In genomic region chr5:58188287-58188651, GRCh38 we compare ENCODE assay signal across 12 cellular contexts.
DNase-seq lines count a peak whose midpoint lies in the region; ATAC-seq and TF ChIP-seq lines count a peak whose summit lies in the region.
"Had no signal": no experiment of that assay in that cellular context is flagged by ENCODE, and none has a peak within 500 bp of the region (broad histone marks: within the 10 kb centered on the region; RNA-seq: fewer than 3 reads in every experiment).

No MANE protein-coding gene starts in this region.

- no peaks in the 10 kb centered on the region for H3K27me3 Mint-ChIP-seq in GM23338 (ENCODE audit: insufficient read depth, low read depth, poor library complexity)
- H3K27me3 Mint-ChIP-seq: memory B cell had no signal

- no peaks in the 10 kb centered on the region for H3K79me2 ChIP-seq in GM23338 (replicated peaks; ENCODE audit: insufficient read depth)

- in situ Hi-C loops in SK-MEL-5 (cut with HindIII; ENCODE audit: low pct_unique_long_range_greater_than_20kb, low sequenced_read_pairs), result no loop called here
- in situ Hi-C loops in HAP-1 (cut with MboI; ENCODE audit: low sequenced_read_pairs), result no loop called here

- ATAC-seq in GM23338, result no peak
- no peak for ATAC-seq in stimulated activated effector memory CD8-positive, alpha-beta T cell treated with anti-CD3 and anti-CD28 coated beads, Interleukin-12 subunit alpha, Interleukin-12 subunit beta, amount 100 ng/mL, for 72 hours

- H3K4me3 ChIP-seq in GM23338, result no peak overlapping the region
- H3K4me3 ChIP-seq in foreskin fibroblast (ENCODE audit: low read depth in 1 of 2, low read length in 2 of 2), result no peak overlapping the region
- no peak overlapping the region for H3K4me3 ChIP-seq in HAP-1
- H3K4me3 ChIP-seq: dorsolateral prefrontal cortex, SK-N-MC had no signal

- TF ChIP-seq CTCF in GM23338 (conservative IDR thresholded peaks at IDR 0.05; ENCODE audit: low read depth in 2 of 2) (no peak), foreskin fibroblast (IDR thresholded peaks at IDR 0.05; ENCODE audit: low read depth, low read length) (no peak)

- no peaks in the 10 kb centered on the region for H3F3A ChIP-seq in GM23338 (replicated peaks; ENCODE audit: low read depth)

- H3K27me3 ChIP-seq in GM23338 (ENCODE audit: insufficient read depth), result no peaks in the 10 kb centered on the region
- H3K27me3 ChIP-seq in HAP-1 (ENCODE audit: low read depth), result no peaks in the 10 kb centered on the region
- H3K27me3 ChIP-seq: dorsolateral prefrontal cortex had no signal

- H3K36me3 Mint-ChIP-seq in GM23338 (ENCODE audit: low read depth), result no peaks in the 10 kb centered on the region
- H3K36me3 Mint-ChIP-seq in stimulated activated effector memory CD8-positive, alpha-beta T cell treated with anti-CD3 and anti-CD28 coated beads, Interleukin-12 subunit alpha, Interleukin-12 subunit beta, amount 100 ng/mL, for 72 hours, result no peaks in the 10 kb centered on the region
- H3K36me3 Mint-ChIP-seq: memory B cell had no signal

- H2AFZ ChIP-seq in GM23338, result no peak overlapping the region

- H3K9me3 Mint-ChIP-seq in GM23338, result no peaks in the 10 kb centered on the region
- H3K9me3 Mint-ChIP-seq in stimulated activated effector memory CD8-positive, alpha-beta T cell treated with anti-CD3 and anti-CD28 coated beads, Interleukin-12 subunit alpha, Interleukin-12 subunit beta, amount 100 ng/mL, for 72 hours, result no peaks in the 10 kb centered on the region
- H3K9me3 Mint-ChIP-seq: memory B cell had no signal

- H3K27ac Mint-ChIP-seq in GM23338, result no peak overlapping the region
- H3K27ac Mint-ChIP-seq in stimulated activated effector memory CD8-positive, alpha-beta T cell treated with anti-CD3 and anti-CD28 coated beads, Interleukin-12 subunit alpha, Interleukin-12 subunit beta, amount 100 ng/mL, for 72 hours, result no peak overlapping the region
- H3K27ac Mint-ChIP-seq: memory B cell had no signal

- no peaks in the 10 kb centered on the region for H3K9me3 ChIP-seq in HAP-1

- no peak overlapping the region for H3K27ac ChIP-seq in GM23338 (ENCODE audit: low read depth)
- H3K27ac ChIP-seq: dorsolateral prefrontal cortex, SK-N-MC had no signal

- H3K4me1 ChIP-seq in GM23338 (ENCODE audit: insufficient read depth), result no peaks in the 10 kb centered on the region
- H3K4me1 ChIP-seq in HAP-1, result no peaks in the 10 kb centered on the region

- no peaks in the 10 kb centered on the region for H3K4me1 Mint-ChIP-seq in GM23338
- no peaks in the 10 kb centered on the region for H3K4me1 Mint-ChIP-seq in stimulated activated effector memory CD8-positive, alpha-beta T cell treated with anti-CD3 and anti-CD28 coated beads, Interleukin-12 subunit alpha, Interleukin-12 subunit beta, amount 100 ng/mL, for 72 hours
- H3K4me1 Mint-ChIP-seq: memory B cell had no signal

- H3K4me3 Mint-ChIP-seq in GM23338, result no peak overlapping the region
- H3K4me3 Mint-ChIP-seq in stimulated activated effector memory CD8-positive, alpha-beta T cell treated with anti-CD3 and anti-CD28 coated beads, Interleukin-12 subunit alpha, Interleukin-12 subunit beta, amount 100 ng/mL, for 72 hours, result no peak overlapping the region
- H3K4me3 Mint-ChIP-seq: memory B cell had no signal

- H4K20me1 ChIP-seq in GM23338 (replicated peaks; ENCODE audit: insufficient read depth), result no peaks in the 10 kb centered on the region

- no peaks in the 10 kb centered on the region for H3K36me3 ChIP-seq in GM23338 (ENCODE audit: insufficient read depth)
- no peaks in the 10 kb centered on the region for H3K36me3 ChIP-seq in HAP-1 (replicated peaks)

- DNase-seq in GM23338 (ENCODE audit: low spot score) (peak; percentile 8), SK-MEL-5 (ENCODE audit: low read depth, low spot score) (peak; percentile 77), foreskin fibroblast (peak; percentile 75 to 83), pulmonary artery endothelial cell (ENCODE audit: low read depth, low spot score) (peak; percentile 36), hepatic stellate cell (ENCODE audit: low spot score) (no peak), DMS153 (lab: John Stamatoyannopoulos, UW) (no peak), HAP-1 (ENCODE audit: low spot score in 2 of 2) (no peak)
- DNase-seq in stimulated activated effector memory CD8-positive, alpha-beta T cell treated with anti-CD3 and anti-CD28 coated beads, Interleukin-12 subunit alpha, Interleukin-12 subunit beta, amount 100 ng/mL, for 72 hours (ENCODE audit: low spot score in 2 of 2), result no peak
- DNase-seq: dorsolateral prefrontal cortex, NCI-H187 had no signal

- H3K9me2 ChIP-seq in GM23338 (ENCODE audit: insufficient read depth), result no peaks in the 10 kb centered on the region

- no peak overlapping the region for H3K4me2 ChIP-seq in GM23338

TF ChIP-seq in GM23338, 12 proteins besides CTCF, POLR2A, EP300 and RAD21 (continues in another document):
- TF ChIP-seq EZH2 (IDR thresholded peaks at IDR 0.05; ENCODE audit: low read depth, unreplicated experiment) (no peak), ZNF331 (CRISPR knock-in tag; IDR thresholded peaks at IDR 0.05; ENCODE audit: low read depth) (no peak), JUNB (IDR thresholded peaks at IDR 0.05; ENCODE audit: unreplicated experiment) (no peak), ETS1 (IDR thresholded peaks at IDR 0.05) (no peak), REST (IDR thresholded peaks at IDR 0.05; ENCODE audit: unreplicated experiment) (no peak), POLR2AphosphoS5 (IDR thresholded peaks at IDR 0.05; ENCODE audit: low read depth) (no peak), ZNF114 (CRISPR knock-in tag; IDR thresholded peaks at IDR 0.05) (no peak), CREB1 (CRISPR knock-in tag; IDR thresholded peaks at IDR 0.05; ENCODE audit: low read depth) (no peak), NANOG (IDR thresholded peaks at IDR 0.05; ENCODE audit: borderline replicate concordance) (no peak), EZH2phosphoT487 (IDR thresholded peaks at IDR 0.05; ENCODE audit: unreplicated experiment) (no peak), STAT1 (IDR thresholded peaks at IDR 0.05; ENCODE audit: unreplicated experiment) (no peak)

Comparison
In these comparisons a context has a peak if more than half of its experiments do, and no peak if none do; other contexts are left out.
1. DNase-seq: peak in GM23338 (single experiment), SK-MEL-5 (single experiment), foreskin fibroblast (2 of 2) and pulmonary artery endothelial cell (single experiment); none in stimulated activated effector memory CD8-positive, alpha-beta T cell treated with anti-CD3 and anti-CD28 coated beads, Interleukin-12 subunit alpha, Interleukin-12 subunit beta, amount 100 ng/mL, for 72 hours (0 of 2), hepatic stellate cell (single experiment), DMS153 (single experiment) and HAP-1 (0 of 2).